In the genomic region with DNA sequence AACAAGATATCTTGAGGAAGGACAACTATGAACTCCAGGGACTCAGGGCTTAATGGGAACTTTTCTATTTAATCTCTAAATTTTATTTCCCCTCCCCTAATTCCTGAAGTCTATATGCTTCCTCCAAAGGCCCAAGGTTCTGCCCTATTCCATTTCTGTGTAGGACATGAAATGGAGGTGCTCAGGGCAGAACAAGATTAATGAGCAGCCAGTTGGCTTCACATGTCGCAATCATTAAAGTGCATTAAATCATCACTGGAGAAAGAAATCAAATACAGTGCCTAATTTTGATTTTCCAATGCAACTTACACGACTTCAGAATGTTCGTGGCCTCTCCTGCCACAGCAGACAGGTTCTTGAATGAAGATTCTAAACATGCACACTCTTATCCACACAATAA, we compare ENCODE assay signal across 23 cellular contexts.
DNase-seq lines count a peak whose midpoint lies in the region; ATAC-seq and TF ChIP-seq lines count a peak whose summit lies in the region.
"Had no signal": no experiment of that assay in that cellular context is flagged by ENCODE, and none has a peak within 500 bp of the region (broad histone marks: within the 10 kb centered on the region; RNA-seq: fewer than 3 reads in every experiment).

No MANE protein-coding gene starts in this region.

- no peak for TF ChIP-seq EP300 in Ishikawa (IDR thresholded peaks at IDR 0.05; ENCODE audit: borderline replicate concordance)
- no peak for TF ChIP-seq EP300 in gastroesophageal sphincter (IDR thresholded peaks at IDR 0.05)

- ATAC-seq in gastroesophageal sphincter = no peak
- ATAC-seq: A549, GM12878 had no signal

- no peaks in the 10 kb centered on the region for H3K9me3 ChIP-seq in gastroesophageal sphincter
- H3K9me3 ChIP-seq: A549; BE2C; BLaER1 treated with 17β-estradiol and CSF1 and Interleukin-3, amounts not matched to agents 10 nM and 100 nM; HAP-1 had no signal

- peak; percentile 0 for DNase-seq in NCI-H82 (lab: John Stamatoyannopoulos, UW)
- DNase-seq in NCI-H82 treated with DMSO at 0.1 percent for 48 hours (lab: John Stamatoyannopoulos, UW; ENCODE audit: unreplicated experiment) = no peak
- DNase-seq in renal cortical epithelial cell (ENCODE audit: low read depth) = peak; percentile 38
- DNase-seq in NCI-H2107 (lab: John Stamatoyannopoulos, UW) = no peak
- DNase-seq in cortex of kidney (lab: John Stamatoyannopoulos, UW) = no peak
- DNase-seq: 8988T; ACHN; AML-193; BE2C; CD4-positive, alpha-beta T cell; CD8-positive, alpha-beta memory T cell; DMS 273 treated with DMSO at 0.1 percent for 48 hours; DMS79; EL; GDM1; GOT3; HFFc6 had no signal

- no peaks in the 10 kb centered on the region for H3K36me3 ChIP-seq in gastroesophageal sphincter
- H3K36me3 ChIP-seq: BE2C; BLaER1 treated with 17β-estradiol and CSF1 and Interleukin-3, amounts not matched to agents 10 nM and 100 nM; HAP-1 had no signal

- TF ChIP-seq CTCF in gastroesophageal sphincter (IDR thresholded peaks at IDR 0.05) = no peak

- WGBS in gastroesophageal sphincter (ENCODE audit: low coverage in 1 of 2), 2 donors = 43 to 45% methylated on average over 2 to 3 of the region's 3 CpGs

- H3K4me1 ChIP-seq in gastroesophageal sphincter = peaks cover 0 to 81% (median 19%) of the 10 kb centered on the region in 3 donors
- H3K4me1 ChIP-seq: A549, BE2C had no signal

- no peak for TF ChIP-seq RAD21 in Ishikawa (IDR thresholded peaks at IDR 0.05; ENCODE audit: low read depth)

- H3K27me3 ChIP-seq in gastroesophageal sphincter = no peaks in the 10 kb centered on the region
- H3K27me3 ChIP-seq: BE2C; BLaER1 treated with 17β-estradiol and CSF1 and Interleukin-3, amounts not matched to agents 10 nM and 100 nM had no signal

- peak overlapping the region in 3 of 4 donors; percentile 72 to 98 (median 75) for H3K27ac ChIP-seq in gastroesophageal sphincter
- H3K27ac ChIP-seq: A549; BLaER1 treated with 17β-estradiol and CSF1 and Interleukin-3, amounts not matched to agents 10 nM and 100 nM had no signal

- H3K4me3 ChIP-seq in gastroesophageal sphincter = no peak overlapping the region
- H3K4me3 ChIP-seq: A549; BLaER1 treated with 17β-estradiol and CSF1 and Interleukin-3, amounts not matched to agents 10 nM and 100 nM; GM12878; HAP-1 had no signal

- no peak for TF ChIP-seq POLR2A in gastroesophageal sphincter (IDR thresholded peaks at IDR 0.05)

TF ChIP-seq in Ishikawa, 13 proteins besides CTCF, POLR2A, EP300 and RAD21:
- no peak for TF ChIP-seq TAF1 (IDR thresholded peaks at IDR 0.05; ENCODE audit: low read depth)
- no peak for TF ChIP-seq TCF12 (IDR thresholded peaks at IDR 0.05; ENCODE audit: low read depth)
- no peak for TF ChIP-seq TEAD4 (IDR thresholded peaks at IDR 0.05)
- no peak for TF ChIP-seq ZBTB7A (IDR thresholded peaks at IDR 0.05; ENCODE audit: low read depth)
- TF ChIP-seq NFIC (IDR thresholded peaks at IDR 0.05) = no peak
- TF ChIP-seq, protein P1, sequence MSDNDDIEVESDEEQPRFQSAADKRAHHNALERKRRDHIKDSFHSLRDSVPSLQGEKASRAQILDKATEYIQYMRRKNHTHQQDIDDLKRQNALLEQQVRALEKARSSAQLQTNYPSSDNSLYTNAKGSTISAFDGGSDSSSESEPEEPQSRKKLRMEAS (IDR thresholded peaks at IDR 0.05) = no peak
- TF ChIP-seq CEBPB (IDR thresholded peaks at IDR 0.05) = peak; percentile 33; the same call in 1 of the 2 replicates
- no peak for TF ChIP-seq FOXM1 (IDR thresholded peaks at IDR 0.05; ENCODE audit: borderline replicate concordance, low read depth)

Comparison
In these comparisons a context has a peak if more than half of its experiments do, and no peak if none do; other contexts are left out.
1. DNase-seq: peak in NCI-H82 (single experiment) and renal cortical epithelial cell (single experiment); none in NCI-H82 treated with DMSO at 0.1 percent for 48 hours (single experiment), NCI-H2107 (single experiment) and cortex of kidney (single experiment).